Comparison of ENCODE assay signal across 11 cellular contexts in the genomic region with DNA sequence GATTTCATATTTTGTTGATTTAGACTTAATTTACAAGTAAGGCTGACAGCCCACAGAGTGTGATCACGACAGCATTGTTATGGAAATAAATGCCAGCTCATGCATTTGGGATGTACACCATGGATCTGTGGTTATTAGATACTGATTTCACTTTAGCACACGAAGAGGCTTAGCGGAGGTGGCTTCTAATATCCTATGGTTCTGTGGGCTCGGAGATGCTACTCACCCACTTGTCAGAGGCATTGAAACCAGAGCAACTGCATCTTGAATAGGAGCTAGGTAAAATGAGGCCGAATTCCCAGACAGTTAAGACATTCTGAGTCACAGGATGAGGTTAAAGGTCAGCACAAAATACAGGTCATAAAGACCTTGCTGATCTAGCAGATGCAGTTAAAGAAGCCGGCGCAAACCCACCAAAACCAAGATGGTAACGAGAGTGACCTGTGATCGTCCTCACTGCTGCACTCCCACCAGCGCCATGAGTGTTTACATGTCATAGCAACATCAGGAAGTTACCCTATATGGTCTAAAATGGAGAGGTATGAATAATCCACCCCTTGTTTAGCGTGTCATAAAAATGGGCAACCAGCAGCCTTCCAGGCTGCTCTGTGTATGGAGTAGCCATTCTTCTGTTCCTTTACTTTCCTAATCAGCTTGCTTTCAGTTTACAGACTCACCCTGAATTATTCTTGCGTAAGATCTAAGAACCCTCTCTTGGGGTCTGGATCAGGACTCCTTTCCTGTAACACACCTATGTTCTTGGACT.
DNase-seq lines count a peak whose midpoint lies in the region; ATAC-seq and TF ChIP-seq lines count a peak whose summit lies in the region.
"Had no signal": no experiment of that assay in that cellular context is flagged by ENCODE, and none has a peak within 500 bp of the region (broad histone marks: within the 10 kb centered on the region; RNA-seq: fewer than 3 reads in every experiment).

No MANE protein-coding gene starts in this region.

- no peaks in the 10 kb centered on the region for H3K9me3 Mint-ChIP-seq in activated naive CD8-positive, alpha-beta T cell treated with anti-CD3 and anti-CD28 coated beads, Interleukin-2, amount 50 U/mL, for 24 hours
- H3K9me3 Mint-ChIP-seq in activated naive CD8-positive, alpha-beta T cell treated with anti-CD3 and anti-CD28 coated beads for 36 hours, result no peaks in the 10 kb centered on the region
- no peaks in the 10 kb centered on the region for H3K9me3 Mint-ChIP-seq in CD8-positive, alpha-beta T cell

- peaks cover 9% of the 10 kb centered on the region for H3K4me1 Mint-ChIP-seq in activated naive CD8-positive, alpha-beta T cell treated with anti-CD3 and anti-CD28 coated beads, Interleukin-2, amount 50 U/mL, for 24 hours
- peaks cover 14% of the 10 kb centered on the region for H3K4me1 Mint-ChIP-seq in activated naive CD8-positive, alpha-beta T cell treated with anti-CD3 and anti-CD28 coated beads for 36 hours
- peaks cover 17% of the 10 kb centered on the region for H3K4me1 Mint-ChIP-seq in CD8-positive, alpha-beta T cell (ENCODE audit: low read depth)

- peak; percentile 28 for ATAC-seq in activated naive CD8-positive, alpha-beta T cell treated with anti-CD3 and anti-CD28 coated beads, Interleukin-2, amount 50 U/mL, for 24 hours
- ATAC-seq in HG03280 (IDR thresholded peaks at IDR 0.05; ENCODE audit: unreplicated experiment), result no peak
- ATAC-seq in CD8-positive, alpha-beta T cell, result no peak

- peak overlapping the region; percentile 34 for H3K4me3 ChIP-seq in WI38 (ENCODE audit: low read depth, low read length)
- no peak overlapping the region for H3K4me3 ChIP-seq in CD8-positive, alpha-beta T cell (ENCODE audit: low read depth, low read length)
- H3K4me3 ChIP-seq: thyroid gland had no signal

- no peaks in the 10 kb centered on the region for H3K4me1 ChIP-seq in CD8-positive, alpha-beta T cell (ENCODE audit: insufficient read depth, low read length)

- no peak for TF ChIP-seq CTCF in WI38 (IDR thresholded peaks at IDR 0.05; ENCODE audit: low read depth, low read length)
- TF ChIP-seq CTCF in CD8-positive, alpha-beta T cell (IDR thresholded peaks at IDR 0.05), result no peak

- H3K36me3 Mint-ChIP-seq in activated naive CD8-positive, alpha-beta T cell treated with anti-CD3 and anti-CD28 coated beads, Interleukin-2, amount 50 U/mL, for 24 hours (ENCODE audit: low read depth), result peaks cover 2% of the 10 kb centered on the region
- peaks cover 5% of the 10 kb centered on the region for H3K36me3 Mint-ChIP-seq in activated naive CD8-positive, alpha-beta T cell treated with anti-CD3 and anti-CD28 coated beads for 36 hours
- peaks cover 29% of the 10 kb centered on the region for H3K36me3 Mint-ChIP-seq in CD8-positive, alpha-beta T cell

- DNase-seq in activated naive CD8-positive, alpha-beta T cell treated with anti-CD3 and anti-CD28 coated beads, Interleukin-2, amount 50 U/mL, for 24 hours, result no peak
- DNase-seq in activated naive CD8-positive, alpha-beta T cell treated with anti-CD3 and anti-CD28 coated beads for 36 hours, result no peak
- peak; percentile 34 for DNase-seq in hepatic stellate cell (ENCODE audit: low spot score)
- DNase-seq in NCI-H2171 (lab: John Stamatoyannopoulos, UW), result no peak
- no peak for DNase-seq in CD8-positive, alpha-beta T cell
- no peak for DNase-seq in DMS79 (lab: John Stamatoyannopoulos, UW)
- DNase-seq: Kasumi-1, NCI-H526, thyroid gland had no signal

- H3K27ac ChIP-seq in CD8-positive, alpha-beta T cell (ENCODE audit: low read depth, low read length), result no peak overlapping the region
- H3K27ac ChIP-seq: thyroid gland had no signal

- CTCF ChIA-PET in CD8-positive, alpha-beta T cell (lab: Charles Lee), result interaction anchor here (1.6 kb wide), 1 partner anchor 111 kb away, joined by 5 read pairs; no protein-coding TSS in a partner anchor

- H3K27ac Mint-ChIP-seq in activated naive CD8-positive, alpha-beta T cell treated with anti-CD3 and anti-CD28 coated beads, Interleukin-2, amount 50 U/mL, for 24 hours, result peak overlapping the region; percentile 9
- H3K27ac Mint-ChIP-seq in activated naive CD8-positive, alpha-beta T cell treated with anti-CD3 and anti-CD28 coated beads for 36 hours, result no peak overlapping the region
- no peak overlapping the region for H3K27ac Mint-ChIP-seq in CD8-positive, alpha-beta T cell

- H3K4me3 Mint-ChIP-seq in activated naive CD8-positive, alpha-beta T cell treated with anti-CD3 and anti-CD28 coated beads, Interleukin-2, amount 50 U/mL, for 24 hours, result no peak overlapping the region
- H3K4me3 Mint-ChIP-seq in activated naive CD8-positive, alpha-beta T cell treated with anti-CD3 and anti-CD28 coated beads for 36 hours, result no peak overlapping the region
- no peak overlapping the region for H3K4me3 Mint-ChIP-seq in CD8-positive, alpha-beta T cell

- POLR2A ChIA-PET in CD8-positive, alpha-beta T cell (lab: Charles Lee), result no interaction called here

- intact Hi-C loops in CD8-positive, alpha-beta T cell (cut with DNase I, micrococcal nuclease), result no loop called here

- no peaks in the 10 kb centered on the region for H3K27me3 Mint-ChIP-seq in activated naive CD8-positive, alpha-beta T cell treated with anti-CD3 and anti-CD28 coated beads, Interleukin-2, amount 50 U/mL, for 24 hours
- H3K27me3 Mint-ChIP-seq in activated naive CD8-positive, alpha-beta T cell treated with anti-CD3 and anti-CD28 coated beads for 36 hours, result no peaks in the 10 kb centered on the region
- no peaks in the 10 kb centered on the region for H3K27me3 Mint-ChIP-seq in CD8-positive, alpha-beta T cell (ENCODE audit: low read depth)

- no peaks in the 10 kb centered on the region for H3K27me3 ChIP-seq in CD8-positive, alpha-beta T cell (ENCODE audit: insufficient read depth, low read length)
- H3K27me3 ChIP-seq: thyroid gland had no signal

- no peaks in the 10 kb centered on the region for H3K9me3 ChIP-seq in CD8-positive, alpha-beta T cell (ENCODE audit: low read length)
- H3K9me3 ChIP-seq: thyroid gland had no signal

- H3K36me3 ChIP-seq in CD8-positive, alpha-beta T cell (ENCODE audit: insufficient read depth, low read length), result no peaks in the 10 kb centered on the region
- H3K36me3 ChIP-seq: thyroid gland had no signal
